ENCODE assay signal across 1 cellular context in the genomic region with DNA sequence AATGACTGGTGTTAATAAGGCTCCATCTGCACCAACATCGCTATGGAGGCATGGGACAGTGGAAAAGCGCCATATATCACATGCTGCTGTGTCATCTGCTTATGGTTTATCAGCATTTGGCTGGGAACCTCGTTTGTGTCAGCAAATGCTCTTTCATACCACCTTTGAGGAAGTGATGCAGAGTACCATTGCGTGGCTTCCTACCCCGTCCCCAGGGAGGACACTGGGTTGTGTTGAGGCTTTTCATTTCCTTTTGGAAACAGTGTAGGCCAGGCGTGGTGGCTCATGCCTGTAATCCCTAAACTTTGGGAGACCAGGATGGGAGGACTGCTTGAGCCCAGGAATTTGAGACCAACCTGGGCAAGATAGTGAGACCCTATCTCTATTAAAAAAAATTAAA.
TF ChIP-seq lines count a peak whose summit lies in the region.

No MANE protein-coding gene starts in this region.

TF ChIP-seq in K562, 482 proteins besides CTCF, POLR2A, EP300 and RAD21 (continued from another document):
- TF ChIP-seq SMARCA4 (IDR thresholded peaks at IDR 0.05) (peak; percentile 52; the same call in 1 of the 2 replicates), BHLHE40 (IDR thresholded peaks at IDR 0.05; ENCODE audit: low read length) (0 out of 2 replicates have a peak, but pooled peaks have one; percentile 30), MYC (IDR thresholded peaks at IDR 0.05; ENCODE audit: low read depth, low read length) (0 out of 2 replicates have a peak, but pooled peaks have one; percentile 41), MYC (CRISPR knock-in tag; IDR thresholded peaks at IDR 0.05; ENCODE audit: borderline replicate concordance, low read depth) (no peak), ZNF449 (CRISPR knock-in tag; IDR thresholded peaks at IDR 0.05) (no peak), VEZF1 (CRISPR knock-in tag; IDR thresholded peaks at IDR 0.05) (0 out of 2 replicates have a peak, but pooled peaks have one; percentile 23), MAFG (tag; conservative IDR thresholded peaks at IDR 0.05) (peak; percentile 69), BMI1 (IDR thresholded peaks at IDR 0.05; ENCODE audit: low read length) (no peak), NFE2 (IDR thresholded peaks at IDR 0.05; ENCODE audit: low read depth) (peak; percentile 84)
- TF ChIP-seq, protein P1, sequence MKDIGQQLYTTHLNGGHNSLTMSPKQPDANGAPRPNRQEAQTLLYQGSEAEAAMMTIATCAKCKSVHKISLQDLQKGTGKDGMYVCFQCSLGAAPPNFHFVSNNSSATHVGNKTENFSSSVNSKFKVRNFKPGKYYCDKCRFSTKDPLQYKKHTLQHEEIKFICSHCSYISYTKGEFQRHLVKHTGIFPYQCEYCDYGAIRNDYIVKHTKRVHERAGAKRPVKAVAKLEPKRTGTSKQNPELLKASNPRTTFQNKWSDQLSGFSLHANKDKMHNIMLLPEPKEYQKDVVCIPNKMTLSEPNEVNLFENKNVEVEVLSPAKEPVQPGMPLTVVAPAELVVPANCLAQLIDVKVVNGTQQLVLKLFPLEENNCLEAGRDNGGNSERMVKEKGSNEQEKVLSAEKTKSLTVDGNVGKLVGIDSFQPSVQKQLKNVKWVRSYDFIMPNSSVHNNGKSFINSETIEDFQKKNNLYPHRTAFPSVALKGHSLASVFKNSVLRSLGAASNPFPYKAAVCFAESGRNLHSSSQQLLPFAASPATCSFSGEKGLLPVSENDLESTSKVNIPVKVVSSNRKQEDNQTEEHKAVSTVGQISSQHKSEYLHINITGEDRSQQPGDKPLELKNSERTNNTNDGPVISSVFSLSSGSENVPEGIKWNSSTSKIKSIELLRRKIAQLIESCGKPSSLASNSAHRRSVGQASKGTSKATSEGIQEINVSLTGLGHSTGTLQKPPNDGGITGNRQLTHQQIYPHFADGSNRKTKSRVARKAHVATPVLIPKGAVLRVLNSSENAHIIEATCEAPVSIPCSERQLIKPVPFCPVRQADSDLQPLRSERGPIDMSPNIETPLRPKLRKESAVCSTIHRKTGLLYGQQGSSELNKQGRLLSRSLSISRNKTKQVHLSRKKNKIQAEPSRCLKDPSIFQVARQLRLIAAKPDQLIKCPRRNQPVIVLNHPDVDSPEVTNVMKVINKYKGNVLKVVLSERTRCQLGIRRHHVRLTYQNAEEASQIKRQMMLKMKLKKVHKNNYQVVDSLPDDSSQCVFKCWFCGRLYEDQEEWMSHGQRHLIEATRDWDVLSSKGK (CRISPR knock-in tag; IDR thresholded peaks at IDR 0.05), result no peak
- TF ChIP-seq, protein P2, sequence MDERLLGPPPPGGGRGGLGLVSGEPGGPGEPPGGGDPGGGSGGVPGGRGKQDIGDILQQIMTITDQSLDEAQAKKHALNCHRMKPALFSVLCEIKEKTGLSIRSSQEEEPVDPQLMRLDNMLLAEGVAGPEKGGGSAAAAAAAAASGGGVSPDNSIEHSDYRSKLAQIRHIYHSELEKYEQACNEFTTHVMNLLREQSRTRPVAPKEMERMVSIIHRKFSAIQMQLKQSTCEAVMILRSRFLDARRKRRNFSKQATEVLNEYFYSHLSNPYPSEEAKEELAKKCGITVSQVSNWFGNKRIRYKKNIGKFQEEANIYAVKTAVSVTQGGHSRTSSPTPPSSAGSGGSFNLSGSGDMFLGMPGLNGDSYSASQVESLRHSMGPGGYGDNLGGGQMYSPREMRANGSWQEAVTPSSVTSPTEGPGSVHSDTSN (CRISPR knock-in tag; IDR thresholded peaks at IDR 0.05; ENCODE audit: low read depth), result no peak
- TF ChIP-seq, protein P2 (tag; conservative IDR thresholded peaks at IDR 0.05; ENCODE audit: low read depth), result peak; percentile 54; the same call in 1 of the 2 replicates
